Comparison of ENCODE assay signal across 10 cellular contexts in the genomic region with DNA sequence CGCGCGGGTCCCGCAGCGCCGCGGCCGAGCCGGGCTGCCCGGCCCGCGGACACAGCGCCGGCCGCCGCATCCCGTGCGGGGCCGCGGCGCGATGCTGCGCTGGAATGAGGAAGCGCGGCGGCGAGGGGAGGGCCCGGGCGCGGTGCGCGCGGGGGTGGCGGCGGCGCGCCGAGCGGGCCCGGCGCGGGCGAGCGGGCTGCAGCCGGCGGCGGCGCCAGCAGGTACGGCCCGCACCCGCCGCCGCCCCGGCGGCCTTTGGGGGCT. TPM values are rescaled to one million over a fixed set of nuclear protein-coding genes. Genes with fewer than 3 reads are reported as not detected.
A peak's percentile ranks its signal among the peaks of the same experiment; 100 is the strongest.
DNase-seq lines count a peak whose midpoint lies in the region; ATAC-seq and TF ChIP-seq lines count a peak whose summit lies in the region.
"Had no signal": no experiment of that assay in that cellular context is flagged by ENCODE, and none has a peak within 500 bp of the region (broad histone marks: within the 10 kb centered on the region; RNA-seq: fewer than 3 reads in every experiment).

No MANE protein-coding gene starts in this region.

- H3K27me3 ChIP-seq in heart left ventricle (peaks cover 13 to 58% (median 25%) of the 10 kb centered on the region in 9 donors), suprapubic skin (peaks cover 46% of the 10 kb centered on the region)

- H3K27ac ChIP-seq in heart left ventricle (peak overlapping the region in 1 of 12 donors; percentile 96), suprapubic skin (peak overlapping the region; percentile 70)

- DNase-seq in GM12865 (ENCODE audit: low read depth) (no peak), NB4 (ENCODE audit: low read depth) (peak; percentile 70), heart left ventricle (peak in 1 of 5 donors; percentile 70), suprapubic skin (ENCODE audit: low spot score in 2 of 2) (no peak), ACHN (no peak), NCI-H345 treated with DMSO at 0.1 percent for 48 hours (lab: John Stamatoyannopoulos, UW; ENCODE audit: unreplicated experiment) (no peak)
- DNase-seq in stimulated activated CD4-positive, alpha-beta T cell treated with anti-CD3 and anti-CD28 coated beads, Interleukin-1b, Interleukin-23, amount 100 ng/mL, for 48 hours, result no peak

- H3K4me3 ChIP-seq in GM12865 (ENCODE audit: low read depth, low read length) (peak overlapping the region; percentile 81), NB4 (ENCODE audit: low read depth, low read length) (peak overlapping the region; percentile 40), heart left ventricle (peak overlapping the region in 11 of 12 donors; percentile 13 to 76 (median 48)), suprapubic skin (peak overlapping the region; percentile 57)

- H3K9me3 ChIP-seq in heart left ventricle (no peaks in the 10 kb centered on the region), suprapubic skin (no peaks in the 10 kb centered on the region)

- in situ Hi-C loops in ACHN (cut with HindIII; ENCODE audit: low pct_ligation_motif_present, low pct_unique_long_range_greater_than_20kb, low sequenced_read_pairs), result no loop called here

- intact Hi-C loops in heart left ventricle (cut with DNase I), result loop anchor here in 1 of 10 donors (10.0 kb wide), 1 partner anchor 99 kb away; no protein-coding TSS in a partner anchor

- TF ChIP-seq CTCF in GM12865 (IDR thresholded peaks at IDR 0.05; ENCODE audit: insufficient read depth, low read depth, low read length, missing control alignments) (no peak), NB4 (IDR thresholded peaks at IDR 0.05; ENCODE audit: low read depth, low read length) (no peak), heart left ventricle (IDR thresholded peaks at IDR 0.05) (no peak), suprapubic skin (IDR thresholded peaks at IDR 0.05) (no peak)

- H3K36me3 ChIP-seq in heart left ventricle, result no peaks in the 10 kb centered on the region
- no peaks in the 10 kb centered on the region for H3K36me3 ChIP-seq in suprapubic skin

- 0 to 1% (median 0%) methylated on average over 10 to 55 of the region's 55 CpGs; no CpG with 5 or more reads in 1 of the 4 donors for WGBS in heart left ventricle, 4 donors
- no CpG with 5 or more reads among the region's 55 CpGs for WGBS in suprapubic skin

- no peak for TF ChIP-seq EP300 in suprapubic skin (IDR thresholded peaks at IDR 0.05)

- peak; percentile 17 for ATAC-seq in GM21576 (IDR thresholded peaks at IDR 0.05; ENCODE audit: unreplicated experiment)
- peak in 2 of 4 donors; percentile 25 to 45 for ATAC-seq in heart left ventricle

- peaks cover 0 to 25% (median 0%) of the 10 kb centered on the region in 12 donors for H3K4me1 ChIP-seq in heart left ventricle
- peaks cover 10% of the 10 kb centered on the region for H3K4me1 ChIP-seq in suprapubic skin

- TF ChIP-seq POLR2A in NB4 (IDR thresholded peaks at IDR 0.05; ENCODE audit: extremely low read depth, insufficient read length) (no peak), heart left ventricle (IDR thresholded peaks at IDR 0.05) (no peak), suprapubic skin (IDR thresholded peaks at IDR 0.05) (no peak)

RNA-seq across cellular contexts. Expression of gene IKZF1, which starts 0.7 kb away (rescaled TPM):
- total RNA-seq in heart left ventricle (10 to 100 TPM in 2 of 9 donors, 1 to 10 TPM in 6, under 1 TPM in 1; 0.90 to 27.8 (median 3.2) TPM), suprapubic skin (10 to 100 TPM in 1 of 4 donors, 1 to 10 TPM in 3; 3.2 to 17.5 (median 6.2) TPM)
- polyA plus RNA-seq in heart left ventricle, result under 1 TPM; 0.30 to 0.82 TPM
- total RNA-seq: fibroblast of lung, HT1080 had no signal
